ENCODE assay signal across 20 cellular contexts in genomic region chr19:40080289-40080688, GRCh38. TPM values are rescaled to one million over a fixed set of nuclear protein-coding genes. Genes with fewer than 3 reads are reported as not detected.
DNase-seq lines count a peak whose midpoint lies in the region; ATAC-seq and TF ChIP-seq lines count a peak whose summit lies in the region.
"Had no signal": no experiment of that assay in that cellular context is flagged by ENCODE, and none has a peak within 500 bp of the region (broad histone marks: within the 10 kb centered on the region; RNA-seq: fewer than 3 reads in every experiment).

No MANE protein-coding gene starts in this region.

- H3K9me2 ChIP-seq in SK-N-SH, result no peaks in the 10 kb centered on the region

- H3K9me3 Mint-ChIP-seq in endodermal cell, result peaks cover 60% of the 10 kb centered on the region

- H3K9me3 ChIP-seq in SK-N-SH (peaks cover 32% of the 10 kb centered on the region), Panc1 (ENCODE audit: control insufficient read depth, insufficient read depth, low read depth, low read length) (peaks cover 65% of the 10 kb centered on the region), endodermal cell (ENCODE audit: control insufficient read depth, low read length) (peaks cover 60% of the 10 kb centered on the region), gastroesophageal sphincter (peaks cover 0 to 28% (median 0%) of the 10 kb centered on the region in 3 donors)

- H2AFZ ChIP-seq in SK-N-SH (ENCODE audit: low read depth), result no peak overlapping the region

- TF ChIP-seq POLR2A in gastroesophageal sphincter (IDR thresholded peaks at IDR 0.05), result no peak

- ATAC-seq in SK-N-SH treated with all-trans-retinoic acid at 6 μM for 48 hours (no peak), Panc1 (no peak), HG02798 (IDR thresholded peaks at IDR 0.05; ENCODE audit: poor library complexity, unreplicated experiment) (no peak), left cardiac atrium (no peak), gastroesophageal sphincter (no peak)

- intact Hi-C loops in Panc1 (cut with micrococcal nuclease; ENCODE audit: unreplicated experiment) (no loop called here), left cardiac atrium (cut with DNase I) (no loop called here)

- CTCF ChIA-PET in SK-N-SH (lab: Yijun Ruan, JAX), result interaction anchor here (0.9 kb wide), 1 partner anchor 23 kb away, joined by 4 read pairs; no protein-coding TSS in a partner anchor
- CTCF ChIA-PET in Panc1 (lab: Charles Lee), result interaction anchor here (1.2 kb wide), 1 partner anchor 225 kb away, joined by 3 read pairs; no protein-coding TSS in a partner anchor

- no peaks in the 10 kb centered on the region; the same call in 1 of the 2 replicates for H3K79me2 ChIP-seq in SK-N-SH (ENCODE audit: insufficient read depth)

- WGBS in SK-N-SH (ENCODE audit: low lambda C conversion rate), result 95% methylated on average over 1 of the region's 1 CpG
- WGBS in endodermal cell (ENCODE audit: insufficient coverage in 1 of 2, insufficient read length in 1 of 2), 2 experiments, result 100% methylated on average over 1 of the region's 1 CpG; no CpG with 5 or more reads in 1 of the 2 experiments
- WGBS in gastroesophageal sphincter (ENCODE audit: low coverage in 1 of 2), 2 donors, result 100% methylated on average over 1 of the region's 1 CpG

- in situ Hi-C loops in Panc1 (cut with HindIII; ENCODE audit: low pct_unique_long_range_greater_than_20kb, low sequenced_read_pairs), result no loop called here

- H3K4me2 ChIP-seq in SK-N-SH, result no peak overlapping the region

- DNase-seq in SK-N-SH (no peak), Panc1 (ENCODE audit: low read depth, low spot score) (no peak), endodermal cell (no peak), left cardiac atrium (no peak), Ammon's horn (ENCODE audit: low spot score) (no peak)
- DNase-seq: ACHN; AML-193; C1 segment of cervical spinal cord; Calu3; CD4-positive, alpha-beta memory T cell; COR-L47; DMS53; DMS79 treated with DMSO at 0.1 percent for 48 hours; GF-D8; GOT3 had no signal

- H3K36me3 ChIP-seq in SK-N-SH (replicated peaks in 1 of 2; ENCODE audit: control insufficient read depth in 1 of 2, insufficient read depth in 2 of 2, low read length in 1 of 2) (peaks cover 69 to 72% of the 10 kb centered on the region in 2 experiments), Panc1 (ENCODE audit: control insufficient read depth, insufficient read depth, low read length) (peaks cover 75% of the 10 kb centered on the region), endodermal cell (ENCODE audit: control insufficient read depth, insufficient read depth, low read length) (peaks cover 86% of the 10 kb centered on the region), gastroesophageal sphincter (peaks cover 10 to 98% of the 10 kb centered on the region in 2 donors)

- no peaks in the 10 kb centered on the region for H3K4me1 Mint-ChIP-seq in endodermal cell

- H3K4me3 Mint-ChIP-seq in endodermal cell, result no peak overlapping the region
- H3K4me3 Mint-ChIP-seq: CD4-positive, alpha-beta memory T cell had no signal

- no peak for TF ChIP-seq EP300 in SK-N-SH (IDR thresholded peaks at IDR 0.05; ENCODE audit: borderline replicate concordance in 1 of 2, low read depth in 1 of 2, low read length in 1 of 2)
- TF ChIP-seq EP300 in gastroesophageal sphincter (IDR thresholded peaks at IDR 0.05), result no peak

- no peak for TF ChIP-seq RAD21 in SK-N-SH (IDR thresholded peaks at IDR 0.05; ENCODE audit: low read length)

- no peak for TF ChIP-seq CTCF in SK-N-SH (IDR thresholded peaks at IDR 0.05)
- no peak for TF ChIP-seq CTCF in Panc1 (IDR thresholded peaks at IDR 0.05)
- no peak for TF ChIP-seq CTCF in endodermal cell (conservative IDR thresholded peaks at IDR 0.05)
- TF ChIP-seq CTCF in gastroesophageal sphincter (IDR thresholded peaks at IDR 0.05), result no peak

- no peaks in the 10 kb centered on the region for H4K20me1 ChIP-seq in SK-N-SH (ENCODE audit: insufficient read depth)

- H3F3A ChIP-seq in SK-N-SH (replicated peaks; ENCODE audit: insufficient read depth), result no peaks in the 10 kb centered on the region

- H3K36me3 Mint-ChIP-seq in endodermal cell (ENCODE audit: low read depth), result peaks cover 93% of the 10 kb centered on the region

- BruUV-seq in Panc1 (replicated peaks; lab: Mats Ljungman, UMichigan), result TSS peak; percentile 3

- POLR2A ChIA-PET in SK-N-SH (lab: Yijun Ruan, JAX), result no interaction called here
- POLR2A ChIA-PET in Panc1 (lab: Charles Lee), result interaction anchor here (0.6 to 2.0 kb wide), 3 partner anchors 11 to 140 kb away, joined by 3 to 5 read pairs (median 3); partner anchors contain the start of gene ZNF780A

- no peak overlapping the region for H3K27ac Mint-ChIP-seq in endodermal cell
- H3K27ac Mint-ChIP-seq: CD4-positive, alpha-beta memory T cell had no signal

- no peak overlapping the region for H3K4me3 ChIP-seq in SK-N-SH (ENCODE audit: low read depth in 2 of 2, low read length in 1 of 2)
- H3K4me3 ChIP-seq in Panc1 (ENCODE audit: low read depth in 2 of 2, low read length in 2 of 2), result no peak overlapping the region
- H3K4me3 ChIP-seq in endodermal cell (ENCODE audit: low read length), result peak overlapping the region; percentile 59
- no peak overlapping the region for H3K4me3 ChIP-seq in gastroesophageal sphincter
- H3K4me3 ChIP-seq: HAP-1 had no signal

- H3K9ac ChIP-seq in SK-N-SH, result no peak overlapping the region
- H3K9ac ChIP-seq in endodermal cell (ENCODE audit: extremely low read depth, low read length, poor library complexity, severe bottlenecking), result no peak overlapping the region

- H3K4me1 ChIP-seq in SK-N-SH (ENCODE audit: control insufficient read depth in 1 of 2, insufficient read depth in 2 of 2, low read depth in 1 of 2, low read length in 1 of 2) (no peaks in the 10 kb centered on the region), Panc1 (ENCODE audit: control insufficient read depth, insufficient read depth, low read length) (peaks cover 10% of the 10 kb centered on the region; the same call in 1 of the 2 replicates), endodermal cell (ENCODE audit: control insufficient read depth, insufficient read depth, low read length) (no peaks in the 10 kb centered on the region), gastroesophageal sphincter (no peaks in the 10 kb centered on the region)
- H3K4me1 ChIP-seq: HAP-1 had no signal

- H3K27me3 ChIP-seq in SK-N-SH (ENCODE audit: insufficient read depth), result no peaks in the 10 kb centered on the region
- H3K27me3 ChIP-seq in Panc1 (ENCODE audit: control insufficient read depth, insufficient read depth, low read length), result no peaks in the 10 kb centered on the region
- H3K27me3 ChIP-seq in endodermal cell (ENCODE audit: control insufficient read depth, insufficient read depth, low read length, poor library complexity, severe bottlenecking), result no peaks in the 10 kb centered on the region
- no peaks in the 10 kb centered on the region for H3K27me3 ChIP-seq in gastroesophageal sphincter

- H3K27me3 Mint-ChIP-seq in endodermal cell (ENCODE audit: insufficient read depth), result no peaks in the 10 kb centered on the region
- H3K27me3 Mint-ChIP-seq: CD4-positive, alpha-beta memory T cell had no signal

- H3K27ac ChIP-seq in SK-N-SH (ENCODE audit: low read depth in 2 of 2, low read length in 1 of 2), result no peak overlapping the region
- H3K27ac ChIP-seq in Panc1 (ENCODE audit: low read length), result no peak overlapping the region
- H3K27ac ChIP-seq in endodermal cell (ENCODE audit: low read depth, low read length), result no peak overlapping the region
- H3K27ac ChIP-seq in gastroesophageal sphincter, result no peak overlapping the region
- H3K27ac ChIP-seq: 22Rv1 had no signal

TF ChIP-seq in SK-N-SH treated with all-trans-retinoic acid at 6 μM for 48 hours, 23 proteins besides CTCF, POLR2A, EP300 and RAD21:
- no peak for TF ChIP-seq CSDC2 (CRISPR knock-in tag; IDR thresholded peaks at IDR 0.05)
- no peak for TF ChIP-seq GLIS3 (CRISPR knock-in tag; IDR thresholded peaks at IDR 0.05)
- peak; percentile 91 for TF ChIP-seq ZNF8 (CRISPR knock-in tag; IDR thresholded peaks at IDR 0.05)
- no peak for TF ChIP-seq ZNF565 (CRISPR knock-in tag; conservative IDR thresholded peaks at IDR 0.05; ENCODE audit: low read depth)
- TF ChIP-seq BACH2 (CRISPR knock-in tag; IDR thresholded peaks at IDR 0.05; ENCODE audit: borderline replicate concordance), result no peak

TF ChIP-seq in SK-N-SH, 30 proteins besides CTCF, POLR2A, EP300 and RAD21 (continues in another document):
- TF ChIP-seq MXI1 (IDR thresholded peaks at IDR 0.05; ENCODE audit: low read depth, low read length) (no peak), YY1 (IDR thresholded peaks at IDR 0.05; ENCODE audit: low read depth) (no peak), SMC3 (IDR thresholded peaks at IDR 0.05; ENCODE audit: low read depth, low read length) (no peak), GABPA (IDR thresholded peaks at IDR 0.05; ENCODE audit: low read depth) (no peak), ELF1 (IDR thresholded peaks at IDR 0.05) (no peak)
- TF ChIP-seq, protein P1, sequence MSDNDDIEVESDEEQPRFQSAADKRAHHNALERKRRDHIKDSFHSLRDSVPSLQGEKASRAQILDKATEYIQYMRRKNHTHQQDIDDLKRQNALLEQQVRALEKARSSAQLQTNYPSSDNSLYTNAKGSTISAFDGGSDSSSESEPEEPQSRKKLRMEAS (IDR thresholded peaks at IDR 0.05; ENCODE audit: low read depth), result no peak
- TF ChIP-seq, protein P2, sequence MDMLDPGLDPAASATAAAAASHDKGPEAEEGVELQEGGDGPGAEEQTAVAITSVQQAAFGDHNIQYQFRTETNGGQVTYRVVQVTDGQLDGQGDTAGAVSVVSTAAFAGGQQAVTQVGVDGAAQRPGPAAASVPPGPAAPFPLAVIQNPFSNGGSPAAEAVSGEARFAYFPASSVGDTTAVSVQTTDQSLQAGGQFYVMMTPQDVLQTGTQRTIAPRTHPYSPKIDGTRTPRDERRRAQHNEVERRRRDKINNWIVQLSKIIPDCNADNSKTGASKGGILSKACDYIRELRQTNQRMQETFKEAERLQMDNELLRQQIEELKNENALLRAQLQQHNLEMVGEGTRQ (IDR thresholded peaks at IDR 0.05; ENCODE audit: borderline replicate concordance, low read depth, low read length), result no peak

RNA-seq across cellular contexts. Expression of gene ZNF780A, which starts 10.5 kb away (rescaled TPM):
- 7.1 and 8.8 TPM in 2 replicates for polyA plus RNA-seq in SK-N-SH (2012; rRNA removed)
- polyA plus RNA-seq in SK-N-SH (2012; cell fraction: cytosol; rRNA removed), result 9.7 and 14.1 TPM in 2 replicates
- polyA plus RNA-seq in SK-N-SH (2012; cell fraction: nucleus; rRNA removed), result 7.7 and 10.0 TPM in 2 replicates
- 251 TPM for total RNA-seq in Panc1 (2021; ENCODE audit: unreplicated experiment)
- 125 TPM for polyA plus RNA-seq in Panc1 (2012; ENCODE audit: insufficient read length)
- total RNA-seq in endodermal cell, result 10 to 100 TPM; 20.5 to 21.2 TPM
- 9.8 TPM for polyA plus RNA-seq in endodermal cell (2013, experiment 1 of 2)
- 8.7 TPM for polyA plus RNA-seq in endodermal cell (2013, experiment 2 of 2)
- total RNA-seq in left cardiac atrium, result 10 to 100 TPM; 10.5 to 13.0 TPM
- 10 to 100 TPM in 3 of 4 donors, 1 to 10 TPM in 1; 9.4 to 22.1 (median 15.5) TPM for total RNA-seq in gastroesophageal sphincter

RNA-seq across cellular contexts. Expression of gene ZNF780B, which starts 24.3 kb away (rescaled TPM):
- polyA plus RNA-seq in SK-N-SH (2012; rRNA removed), result 6.4 and 7.0 TPM in 2 replicates
- polyA plus RNA-seq in SK-N-SH (2012; cell fraction: cytosol; rRNA removed), result 4.9 and 8.6 TPM in 2 replicates
- 8.7 and 13.1 TPM in 2 replicates for polyA plus RNA-seq in SK-N-SH (2012; cell fraction: nucleus; rRNA removed)
- total RNA-seq in Panc1 (2021; ENCODE audit: unreplicated experiment), result 237 TPM
- 49.1 TPM for polyA plus RNA-seq in Panc1 (2012; ENCODE audit: insufficient read length)
- 10 to 100 TPM; 24.7 to 30.5 TPM for total RNA-seq in endodermal cell
- polyA plus RNA-seq in endodermal cell (2013, experiment 1 of 2), result 6.6 TPM
- polyA plus RNA-seq in endodermal cell (2013, experiment 2 of 2), result 6.9 TPM
- 10 to 100 TPM; 27.6 to 28.3 TPM for total RNA-seq in left cardiac atrium
- 10 to 100 TPM; 14.5 to 22.5 (median 19.7) TPM for total RNA-seq in gastroesophageal sphincter

Comparison
In these comparisons a context has a peak if more than half of its experiments do, and no peak if none do; other contexts are left out.
1. RNA of gene ZNF780A, which starts 10.5 kb away (total RNA-seq): 251 TPM in Panc1 (single experiment); 20.5 to 21.2 TPM in endodermal cell, 9.4 to 22.1 TPM in gastroesophageal sphincter and 10.5 to 13.0 TPM in left cardiac atrium; every median in the first group is over 10 times any median in the second.